ENCODE assay signal across 20 cellular contexts in the genomic region with DNA sequence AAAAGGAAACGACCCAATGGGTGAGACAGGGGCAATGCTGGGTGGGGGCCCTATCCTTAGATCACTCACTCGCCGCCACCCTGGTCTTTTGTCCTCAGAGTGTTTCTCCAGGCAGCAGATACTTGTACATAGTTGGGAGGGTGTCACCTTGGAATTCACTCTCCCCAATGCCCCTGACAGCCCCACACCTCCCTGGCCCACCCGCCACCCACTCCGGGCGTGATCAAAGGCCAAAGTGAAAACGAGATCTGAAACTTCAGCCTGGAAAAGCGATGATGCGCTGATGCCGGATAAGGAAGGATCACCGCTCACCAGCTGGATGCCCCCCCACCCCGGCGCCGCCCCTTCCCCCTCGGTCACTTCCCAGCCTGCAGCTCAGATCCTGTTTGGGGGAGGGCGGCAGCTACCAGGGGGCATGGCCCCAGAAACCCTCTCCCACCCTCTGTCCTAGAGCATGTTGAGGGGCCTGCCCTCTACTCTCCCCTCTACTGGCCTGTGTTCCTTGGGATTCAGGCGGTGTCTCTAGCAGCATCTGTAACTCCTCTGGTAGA.
"Had no signal": no experiment of that assay in that cellular context is flagged by ENCODE, and none has a peak within 500 bp of the region (broad histone marks: within the 10 kb centered on the region; RNA-seq: fewer than 3 reads in every experiment).

No MANE protein-coding gene starts in this region.

- H3K9me3 ChIP-seq: body of pancreas, lower lobe of right lung, prostate gland, upper lobe of right lung had no signal

- DNase-seq: activated CD4-positive, alpha-beta T cell treated with anti-CD3 and anti-CD28 coated beads, Interleukin-2, amount 10 ng/mL, durations not matched to agents 24 days and 14 days; activated CD8-positive, alpha-beta T cell treated with anti-CD3 and anti-CD28 coated beads for 36 hours; activated naive CD4-positive, alpha-beta T cell treated with anti-CD3 and anti-CD28 coated beads for 36 hours; activated T-cell treated with anti-CD3 and anti-CD28 coated beads, Interleukin-2, amount 50 U/mL, for 24 hours; body of pancreas; caudate nucleus; dorsolateral prefrontal cortex; erythroblast; hypothalamus; islet precursor cell; left colon; lower lobe of right lung; right cardiac atrium; small intestine; stimulated activated CD4-positive, alpha-beta T cell treated with anti-CD3 and anti-CD28 coated beads, Interleukin-15, amount 100 ng/mL, for 24 hours; stimulated activated CD4-positive, alpha-beta T cell treated with anti-CD3 and anti-CD28 coated beads, Interleukin-4, amount 100 ng/mL, for 1 hour; T-cell; upper lobe of right lung had no signal

- H3K27me3 ChIP-seq: body of pancreas had no signal

- H3K36me3 ChIP-seq: lower lobe of right lung, prostate gland, upper lobe of right lung had no signal

- H3K4me1 ChIP-seq: lower lobe of right lung, prostate gland, upper lobe of right lung had no signal

- ATAC-seq: activated CD8-positive, alpha-beta T cell treated with anti-CD3 and anti-CD28 coated beads for 36 hours; body of pancreas; left colon; lower lobe of right lung; natural killer cell treated with Interleukin-12 subunit alpha and Interleukin-12 subunit beta and Interleukin-15 and Interleukin-18, amount 100 ng/mL, for 72 hours; right cardiac atrium; T-cell; upper lobe of right lung had no signal

- H3K27ac ChIP-seq: body of pancreas, dorsolateral prefrontal cortex, lower lobe of right lung, prostate gland, upper lobe of right lung had no signal

- H3K4me3 ChIP-seq: body of pancreas, dorsolateral prefrontal cortex, lower lobe of right lung, prostate gland, upper lobe of right lung had no signal
